In genomic region chr6:80316655-80317332, GRCh38 we compare ENCODE assay signal across 22 cellular contexts.
DNase-seq lines count a peak whose midpoint lies in the region; ATAC-seq, FAIRE-seq and TF ChIP-seq lines count a peak whose summit lies in the region.
"Had no signal": no experiment of that assay in that cellular context is flagged by ENCODE, and none has a peak within 500 bp of the region (broad histone marks: within the 10 kb centered on the region; RNA-seq: fewer than 3 reads in every experiment).

No MANE protein-coding gene starts in this region.

- peak overlapping the region; percentile 67 to 84 (median 74) for H3K27ac Mint-ChIP-seq in nephron
- H3K27ac Mint-ChIP-seq: activated naive CD8-positive, alpha-beta T cell treated with anti-CD3 and anti-CD28 coated beads, Interleukin-2, amount 50 U/mL, for 24 hours; naive thymus-derived CD4-positive, alpha-beta T cell had no signal

- FAIRE-seq in endothelial cell of umbilical vein (lab: Jason Lieb, UNC): no peak
- FAIRE-seq: GM12892 had no signal

- H3K4me3 ChIP-seq in A673 (ENCODE audit: low read depth, low read length, poor library complexity, severe bottlenecking) (no peak overlapping the region), endothelial cell of umbilical vein (replicated peaks in 1 of 3; ENCODE audit: insufficient read depth in 1 of 3, low read depth in 1 of 3, low read length in 3 of 3) (no peak overlapping the region)
- H3K4me3 ChIP-seq: coronary artery, left lung, PC-9, right atrium auricular region had no signal

- no peaks in the 10 kb centered on the region for H3K79me2 ChIP-seq in endothelial cell of umbilical vein (ENCODE audit: control insufficient read depth, insufficient read depth, low read length)

- H3K27ac ChIP-seq in A673 (ENCODE audit: low read depth, low read length, poor library complexity, severe bottlenecking) (peak overlapping the region; percentile 45), endothelial cell of umbilical vein (ENCODE audit: insufficient read depth, low read depth, low read length) (no peak overlapping the region)
- H3K27ac ChIP-seq: coronary artery, left lung, PC-9, right atrium auricular region had no signal

- H3K27me3 Mint-ChIP-seq in nephron (ENCODE audit: low read depth): no peaks in the 10 kb centered on the region
- H3K27me3 Mint-ChIP-seq: activated naive CD8-positive, alpha-beta T cell treated with anti-CD3 and anti-CD28 coated beads, Interleukin-2, amount 50 U/mL, for 24 hours; naive thymus-derived CD4-positive, alpha-beta T cell had no signal

- H3K9ac ChIP-seq in endothelial cell of umbilical vein (replicated peaks; ENCODE audit: extremely low read depth, insufficient read depth, low read length): no peak overlapping the region

- in situ Hi-C loops in SK-MEL-5 (cut with HindIII; ENCODE audit: low pct_unique_long_range_greater_than_20kb, low sequenced_read_pairs): no loop called here

- POLR2A ChIA-PET in A673 (lab: Charles Lee; ENCODE audit: low non-redundant PET): no interaction called here
- POLR2A ChIA-PET in endothelial cell of umbilical vein (lab: Charles Lee): no interaction called here

- H3K4me2 ChIP-seq in endothelial cell of umbilical vein (ENCODE audit: insufficient read depth, low read length): no peak overlapping the region
- H3K4me2 ChIP-seq: PC-9 had no signal

- H4K20me1 ChIP-seq in endothelial cell of umbilical vein (replicated peaks; ENCODE audit: control insufficient read depth, extremely low read depth, insufficient read depth, low read length): no peaks in the 10 kb centered on the region

- H3K36me3 Mint-ChIP-seq in nephron (ENCODE audit: low read depth): peaks cover 14% of the 10 kb centered on the region

- no peak overlapping the region for H3K4me3 Mint-ChIP-seq in nephron
- H3K4me3 Mint-ChIP-seq: activated naive CD8-positive, alpha-beta T cell treated with anti-CD3 and anti-CD28 coated beads, Interleukin-2, amount 50 U/mL, for 24 hours; activated T-cell treated with anti-CD3 and anti-CD28 coated beads, Interleukin-2, amount 50 U/mL, for 4 hours; naive thymus-derived CD4-positive, alpha-beta T cell had no signal

- intact Hi-C loops in A673 (cut with micrococcal nuclease; ENCODE audit: unreplicated experiment) (no loop called here), endothelial cell of umbilical vein (cut with micrococcal nuclease) (no loop called here)

- TF ChIP-seq CTCF in A673 (conservative IDR thresholded peaks at IDR 0.05; ENCODE audit: low read depth, low read length): peak; percentile 47; the same call in 1 of the 2 replicates
- no peak for TF ChIP-seq CTCF in endothelial cell of umbilical vein (IDR thresholded peaks at IDR 0.05; ENCODE audit: extremely low read depth in 1 of 2, insufficient read depth in 1 of 2, low read depth in 1 of 2, low read length in 2 of 2)
- peak in 2 of 3 experiments; percentile 11 to 20 for TF ChIP-seq CTCF in nephron (IDR thresholded peaks at IDR 0.05; ENCODE audit: unreplicated experiment in 3 of 3)

- H3K4me1 ChIP-seq in A673 (ENCODE audit: insufficient read depth, low read length, poor library complexity, severe bottlenecking) (peaks cover 9% of the 10 kb centered on the region), endothelial cell of umbilical vein (ENCODE audit: control insufficient read depth, extremely low read depth, insufficient read depth, low read length) (no peaks in the 10 kb centered on the region)
- H3K4me1 ChIP-seq: left lung, right atrium auricular region had no signal

- no peak for ATAC-seq in HG02938 (IDR thresholded peaks at IDR 0.05; ENCODE audit: unreplicated experiment)
- ATAC-seq: activated naive CD8-positive, alpha-beta T cell treated with anti-CD3 and anti-CD28 coated beads, Interleukin-2, amount 50 U/mL, for 24 hours; activated T-cell treated with anti-CD3 and anti-CD28 coated beads, Interleukin-2, amount 50 U/mL, for 4 hours; esophagus mucosa; left lung; naive thymus-derived CD4-positive, alpha-beta T cell had no signal

- no peaks in the 10 kb centered on the region for H3K9me1 ChIP-seq in endothelial cell of umbilical vein (replicated peaks; ENCODE audit: control insufficient read depth, extremely low read depth, insufficient read depth, low read length)

- TF ChIP-seq POLR2A in endothelial cell of umbilical vein (IDR thresholded peaks at IDR 0.05; ENCODE audit: low read depth, low read length): no peak
- no peak for TF ChIP-seq POLR2A in erythroblast (IDR thresholded peaks at IDR 0.05; ENCODE audit: low read length)

- CTCF ChIA-PET in A673 (lab: Charles Lee) (no interaction called here), endothelial cell of umbilical vein (lab: Charles Lee) (interaction anchor here (1.1 kb wide), 1 partner anchor 9 kb away, joined by 3 read pairs; no protein-coding TSS in a partner anchor)

- no peaks in the 10 kb centered on the region for H3K9me3 ChIP-seq in A673 (ENCODE audit: low read depth, low read length, poor library complexity, severe bottlenecking)
- no peaks in the 10 kb centered on the region for H3K9me3 ChIP-seq in endothelial cell of umbilical vein (replicated peaks; ENCODE audit: control insufficient read depth, insufficient read depth, low read length)

- H3K4me1 Mint-ChIP-seq in nephron: peaks cover 23% of the 10 kb centered on the region
- H3K4me1 Mint-ChIP-seq: activated naive CD8-positive, alpha-beta T cell treated with anti-CD3 and anti-CD28 coated beads, Interleukin-2, amount 50 U/mL, for 24 hours had no signal

- peak; percentile 35 for DNase-seq in A673 (ENCODE audit: low spot score)
- peak; percentile 2 for DNase-seq in SK-MEL-5 (ENCODE audit: low read depth, low spot score)
- peak; percentile 32 for DNase-seq in endothelial cell of umbilical vein (ENCODE audit: low read depth, low spot score)
- no peak for DNase-seq in stimulated activated CD4-positive, alpha-beta T cell treated with anti-CD3 and anti-CD28 coated beads, Interleukin-12 subunit alpha, Interleukin-12 subunit beta, amount 100 ng/mL, for 4 hours
- DNase-seq in NOMO-1 treated with DMSO at 0.1 percent for 48 hours (lab: John Stamatoyannopoulos, UW; ENCODE audit: unreplicated experiment): no peak
- DNase-seq in erythroblast (lab: John Stamatoyannopoulos, UW): no peak
- DNase-seq: 8988T; activated CD4-positive, alpha-beta T cell treated with anti-CD3 and anti-CD28 coated beads, Interleukin-2, amount 50 U/mL, for 48 hours; activated naive CD8-positive, alpha-beta T cell treated with anti-CD3 and anti-CD28 coated beads, Interleukin-2, amount 50 U/mL, for 24 hours; activated T-cell treated with anti-CD3 and anti-CD28 coated beads, Interleukin-2, amount 50 U/mL, for 4 hours; H7; left lung; naive thymus-derived CD4-positive, alpha-beta T cell; NCI-H2029; NCI-H526; PC-9 had no signal

- H2AFZ ChIP-seq in endothelial cell of umbilical vein (ENCODE audit: low read depth, low read length): no peak overlapping the region
- H2AFZ ChIP-seq: PC-9 had no signal

- dilution Hi-C loops in endothelial cell of umbilical vein (cut with MboI; ENCODE audit: extremely low pct_ligation_motif_present, low sequenced_read_pairs): no loop called here

- no peaks in the 10 kb centered on the region for H3K27me3 ChIP-seq in A673 (replicated peaks; ENCODE audit: insufficient read depth, low read depth, low read length, poor library complexity)
- H3K27me3 ChIP-seq in endothelial cell of umbilical vein (ENCODE audit: control insufficient read depth in 2 of 2, insufficient read depth in 2 of 2, low read length in 2 of 2): no peaks in the 10 kb centered on the region
- H3K27me3 ChIP-seq: left lung, right atrium auricular region had no signal

- BruUV-seq in A673 (replicated peaks; lab: Mats Ljungman, UMichigan) (no TSS peak), endothelial cell of umbilical vein (replicated peaks; lab: Mats Ljungman, UMichigan) (no TSS peak)

- H3K9me3 Mint-ChIP-seq in nephron: peaks cover 21% of the 10 kb centered on the region

- no peaks in the 10 kb centered on the region for H3K36me3 ChIP-seq in A673 (ENCODE audit: insufficient read depth, low read length, poor library complexity, severe bottlenecking)
- no peaks in the 10 kb centered on the region for H3K36me3 ChIP-seq in endothelial cell of umbilical vein (ENCODE audit: control insufficient read depth in 2 of 2, extremely low read depth in 1 of 2, insufficient read depth in 2 of 2, low read length in 2 of 2)
- H3K36me3 ChIP-seq: left lung, right atrium auricular region had no signal

TF ChIP-seq in endothelial cell of umbilical vein, 7 proteins besides CTCF, POLR2A, EP300 and RAD21:
- TF ChIP-seq FOS (IDR thresholded peaks at IDR 0.05; ENCODE audit: borderline replicate concordance, insufficient read depth, low read length): no peak
- TF ChIP-seq EZH2 (IDR thresholded peaks at IDR 0.05; ENCODE audit: borderline replicate concordance, low read depth, low read length, severe bottlenecking): no peak
- TF ChIP-seq POLR2AphosphoS5 (IDR thresholded peaks at IDR 0.05; ENCODE audit: insufficient read depth, low read depth, low read length): no peak
- TF ChIP-seq JUN (IDR thresholded peaks at IDR 0.05; ENCODE audit: borderline replicate concordance, insufficient read depth, insufficient read length, low read depth): no peak
- no peak for TF ChIP-seq GATA2 (IDR thresholded peaks at IDR 0.05; ENCODE audit: insufficient read depth, insufficient read length, low read depth, low read length)
- no peak for TF ChIP-seq MYC (IDR thresholded peaks at IDR 0.05; ENCODE audit: low read depth, low read length)
- TF ChIP-seq, protein P1, sequence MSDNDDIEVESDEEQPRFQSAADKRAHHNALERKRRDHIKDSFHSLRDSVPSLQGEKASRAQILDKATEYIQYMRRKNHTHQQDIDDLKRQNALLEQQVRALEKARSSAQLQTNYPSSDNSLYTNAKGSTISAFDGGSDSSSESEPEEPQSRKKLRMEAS (IDR thresholded peaks at IDR 0.05; ENCODE audit: insufficient read depth, insufficient read length): no peak

Comparison
In these comparisons a context has a peak if more than half of its experiments do, and no peak if none do; other contexts are left out.
1. DNase-seq: peak in A673 (single experiment), SK-MEL-5 (single experiment) and endothelial cell of umbilical vein (single experiment); none in stimulated activated CD4-positive, alpha-beta T cell treated with anti-CD3 and anti-CD28 coated beads, Interleukin-12 subunit alpha, Interleukin-12 subunit beta, amount 100 ng/mL, for 4 hours (single experiment), NOMO-1 treated with DMSO at 0.1 percent for 48 hours (single experiment) and erythroblast (0 of 2).
2. CTCF ChIP-seq: peak in A673 (single experiment) and nephron (2 of 3); none in endothelial cell of umbilical vein (0 of 2).